In genomic region chr11:129896062-129896461, GRCh38 we compare ENCODE assay signal across 7 cellular contexts. TPM values are rescaled to one million over a fixed set of nuclear protein-coding genes. Genes with fewer than 3 reads are reported as not detected.
DNase-seq lines count a peak whose midpoint lies in the region; ATAC-seq and TF ChIP-seq lines count a peak whose summit lies in the region.

No MANE protein-coding gene starts in this region.

- H3K4me2 ChIP-seq in osteoblast (ENCODE audit: insufficient read depth, low read length), result peak overlapping the region; percentile 99

- 58 to 60% methylated on average over 9 of the region's 9 CpGs for WGBS in esophagus, 2 donors

- peak overlapping the region; percentile 46 for H3K27ac ChIP-seq in RWPE2 (ENCODE audit: poor library complexity, severe bottlenecking)
- peak overlapping the region; percentile 66 to 75 for H3K27ac ChIP-seq in esophagus (ENCODE audit: low read depth in 2 of 2, low read length in 1 of 2)
- no peak overlapping the region for H3K27ac ChIP-seq in osteoblast (ENCODE audit: low read depth, low read length)

- H3K4me3 ChIP-seq in HFF-Myc (replicated peaks; ENCODE audit: low read depth, low read length), result peak overlapping the region; percentile 90
- peak overlapping the region; percentile 58 for H3K4me3 ChIP-seq in RWPE2 (ENCODE audit: severe bottlenecking)
- peak overlapping the region; percentile 82 to 98 for H3K4me3 ChIP-seq in esophagus (ENCODE audit: low read depth in 1 of 2, low read length in 2 of 2)
- H3K4me3 ChIP-seq in osteoblast (ENCODE audit: insufficient read depth, low read length), result peak overlapping the region; percentile 89

- H3K4me1 ChIP-seq in RWPE2 (ENCODE audit: insufficient read depth, poor library complexity, severe bottlenecking) (peaks cover 7% of the 10 kb centered on the region), esophagus (ENCODE audit: control insufficient read depth in 2 of 2, insufficient read depth in 2 of 2, low read length in 1 of 2) (no peaks in the 10 kb centered on the region), osteoblast (ENCODE audit: insufficient read depth, low read length) (peaks cover 13% of the 10 kb centered on the region)

- peaks cover 18% of the 10 kb centered on the region for H3K79me2 ChIP-seq in osteoblast (ENCODE audit: insufficient read depth, low read length)

- peaks cover 5% of the 10 kb centered on the region for H4K20me1 ChIP-seq in osteoblast (ENCODE audit: insufficient read depth, low read length)

- H3K9me3 ChIP-seq in RWPE2 (ENCODE audit: severe bottlenecking) (no peaks in the 10 kb centered on the region), esophagus (ENCODE audit: control insufficient read depth in 2 of 2, insufficient read depth in 1 of 2, low read depth in 1 of 2, low read length in 1 of 2) (no peaks in the 10 kb centered on the region), osteoblast (ENCODE audit: low read depth, low read length) (no peaks in the 10 kb centered on the region)

- DNase-seq in HFF-Myc (ENCODE audit: extremely low read depth, low read depth), result no peak
- DNase-seq in RWPE2 (ENCODE audit: low spot score), result no peak
- peak; percentile 73 for DNase-seq in osteoblast (ENCODE audit: insufficient read length, low spot score, missing footprints)
- no peak for DNase-seq in activated gamma-delta T cell (lab: John Stamatoyannopoulos, UW)
- no peak for DNase-seq in activated gamma-delta T cell treated with Interleukin-2 at 50 U/mL for 16 hours

- H2AFZ ChIP-seq in osteoblast (ENCODE audit: low read length), result peak overlapping the region; percentile 99

- TF ChIP-seq CTCF in HFF-Myc (IDR thresholded peaks at IDR 0.05; ENCODE audit: low read depth, low read length, missing control alignments) (no peak), RWPE2 (IDR thresholded peaks at IDR 0.05; ENCODE audit: poor library complexity, severe bottlenecking) (no peak), osteoblast (IDR thresholded peaks at IDR 0.05; ENCODE audit: extremely low read depth, low read depth, low read length) (no peak)

- ATAC-seq in RWPE2 (ENCODE audit: low read depth), result no peak
- ATAC-seq in GM19328 (IDR thresholded peaks at IDR 0.05; ENCODE audit: unreplicated experiment), result no peak

- no peaks in the 10 kb centered on the region for H3K27me3 ChIP-seq in RWPE2 (ENCODE audit: insufficient read depth, poor library complexity, severe bottlenecking)
- no peaks in the 10 kb centered on the region for H3K27me3 ChIP-seq in esophagus (ENCODE audit: control insufficient read depth in 1 of 2, insufficient read depth in 2 of 2, low read length in 2 of 2)
- H3K27me3 ChIP-seq in osteoblast (ENCODE audit: insufficient read depth, low read length), result no peaks in the 10 kb centered on the region

- H3K36me3 ChIP-seq in RWPE2 (ENCODE audit: low read depth) (peaks cover 29% of the 10 kb centered on the region), esophagus (ENCODE audit: control insufficient read depth in 2 of 2, insufficient read depth in 2 of 2, low read length in 1 of 2) (peaks cover 0 to 4% of the 10 kb centered on the region in 2 donors), osteoblast (ENCODE audit: insufficient read depth, low read length) (peaks cover 14% of the 10 kb centered on the region)

RNA-seq across cellular contexts. Expression of gene NFRKB, which starts 0.7 kb away (rescaled TPM):
- 1 to 10 TPM; 7.1 to 8.6 TPM for polyA plus RNA-seq in esophagus
- total RNA-seq in osteoblast, result 15.2 and 18.9 TPM in 2 replicates
